Comparison of ENCODE assay signal across 26 cellular contexts in the genomic region with DNA sequence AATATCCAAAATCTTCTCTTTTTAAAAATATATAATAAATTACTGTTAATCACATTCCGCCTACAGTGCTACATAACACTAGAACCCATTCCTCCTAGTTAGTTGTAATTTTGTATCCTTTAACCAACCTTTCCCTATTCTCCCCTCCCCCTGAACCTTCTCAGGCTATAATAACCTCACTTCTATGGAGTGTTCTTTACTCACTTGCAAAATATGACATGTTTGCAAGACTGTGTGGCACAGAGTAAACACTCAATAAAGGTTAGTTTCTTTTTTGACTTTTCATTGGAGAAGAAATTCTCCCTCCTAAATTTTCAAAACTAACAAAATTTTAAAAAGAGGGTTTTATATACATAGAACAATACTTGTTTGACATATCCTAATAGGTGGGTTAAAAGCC.
"Had no signal": no experiment of that assay in that cellular context is flagged by ENCODE, and none has a peak within 500 bp of the region (broad histone marks: within the 10 kb centered on the region; RNA-seq: fewer than 3 reads in every experiment).

No MANE protein-coding gene starts in this region.

- H3K27ac ChIP-seq: adrenal gland, body of pancreas, coronary artery, dorsolateral prefrontal cortex had no signal

- H3K4me3 ChIP-seq: adrenal gland, body of pancreas, coronary artery, dorsolateral prefrontal cortex had no signal

- ATAC-seq: activated CD4-positive, alpha-beta T cell treated with anti-CD3 and anti-CD28 coated beads for 36 hours; activated naive CD8-positive, alpha-beta T cell treated with anti-CD3 and anti-CD28 coated beads, Interleukin-2, amount 50 U/mL, for 24 hours; activated T-cell treated with anti-CD3 and anti-CD28 coated beads, Interleukin-2, amount 50 U/mL, for 72 hours; body of pancreas; esophagus mucosa had no signal

- H3K4me1 ChIP-seq: adrenal gland, body of pancreas had no signal

- H3K27me3 ChIP-seq: adrenal gland, body of pancreas had no signal

- H3K36me3 ChIP-seq: adrenal gland had no signal

- DNase-seq: activated CD4-positive, alpha-beta memory T cell treated with anti-CD3 and anti-CD28 coated beads, Interleukin-2, amount 10 ng/mL, durations not matched to agents 7 days and 5 days; activated CD4-positive, alpha-beta T cell treated with anti-CD3 and anti-CD28 coated beads for 36 hours; activated CD4-positive, alpha-beta T cell treated with anti-CD3 and anti-CD28 coated beads, Interleukin-2, amount 10 ng/mL, durations not matched to agents 7 days and 5 days; activated CD4-positive, alpha-beta T cell treated with anti-CD3 and anti-CD28 coated beads, Interleukin-2, amount 50 U/mL, for 4 hours; activated CD4-positive, CD25-positive, alpha-beta regulatory T cell; activated CD4-positive, CD25-positive, alpha-beta regulatory T cell treated with anti-CD3 and anti-CD28 coated beads, Interleukin-2, amount 50 U/mL, for 72 hours; activated CD8-positive, alpha-beta memory T cell treated with anti-CD3 and anti-CD28 coated beads, Interleukin-2, amount 50 U/mL, for 48 hours; activated naive CD4-positive, alpha-beta T cell treated with anti-CD3 and anti-CD28 coated beads for 36 hours; activated naive CD8-positive, alpha-beta T cell treated with anti-CD3 and anti-CD28 coated beads for 36 hours; activated naive CD8-positive, alpha-beta T cell treated with anti-CD3 and anti-CD28 coated beads, Interleukin-2, amount 50 U/mL, for 24 hours; activated T-cell treated with anti-CD3 and anti-CD28 coated beads for 4 hours; activated T-cell treated with anti-CD3 and anti-CD28 coated beads, Interleukin-2, amount 50 U/mL, for 24 hours; activated T-cell treated with anti-CD3 and anti-CD28 coated beads, Interleukin-2, amount 50 U/mL, for 72 hours; adrenal gland; amygdala; aorta; body of pancreas; caudate nucleus; dorsolateral prefrontal cortex; effector memory CD4-positive, alpha-beta T cell; endodermal cell; foreskin fibroblast; head of caudate nucleus; T-helper 2 cell had no signal

- H3K9me3 ChIP-seq: body of pancreas had no signal
